Comparison of ENCODE assay signal across 1 cellular context in genomic region chr3:194856296-194856695, GRCh38.
TF ChIP-seq lines count a peak whose summit lies in the region.

No MANE protein-coding gene starts in this region.

TF ChIP-seq in H1, 55 proteins besides CTCF, POLR2A, EP300 and RAD21 (continued from another document):
- TF ChIP-seq E2F6 (IDR thresholded peaks at IDR 0.05) (no peak), TBP (IDR thresholded peaks at IDR 0.05; ENCODE audit: low read depth, low read length) (no peak), CTBP2 (IDR thresholded peaks at IDR 0.05; ENCODE audit: borderline replicate concordance, insufficient read depth, insufficient read length, low read length) (no peak), RFX5 (IDR thresholded peaks at IDR 0.05; ENCODE audit: borderline replicate concordance, low read depth, low read length) (no peak), ZNF274 (IDR thresholded peaks at IDR 0.05; ENCODE audit: borderline replicate concordance, extremely low read depth, low read length) (no peak), CEBPB (IDR thresholded peaks at IDR 0.05; ENCODE audit: low read depth, low read length) (no peak), CREB1 (IDR thresholded peaks at IDR 0.05) (no peak), CBX8 (IDR thresholded peaks at IDR 0.05; ENCODE audit: borderline replicate concordance, low read depth, low read length) (no peak), TCF12 (IDR thresholded peaks at IDR 0.05; ENCODE audit: low read depth, low read length) (no peak), SP1 (IDR thresholded peaks at IDR 0.05; ENCODE audit: low read depth, low read length) (no peak), KDM1A (IDR thresholded peaks at IDR 0.05; ENCODE audit: borderline replicate concordance, low read length) (no peak)
- TF ChIP-seq, protein P1, sequence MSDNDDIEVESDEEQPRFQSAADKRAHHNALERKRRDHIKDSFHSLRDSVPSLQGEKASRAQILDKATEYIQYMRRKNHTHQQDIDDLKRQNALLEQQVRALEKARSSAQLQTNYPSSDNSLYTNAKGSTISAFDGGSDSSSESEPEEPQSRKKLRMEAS (IDR thresholded peaks at IDR 0.05) = no peak
